In genomic region chr4:61309616-61310015, GRCh38 we compare ENCODE assay signal across 29 cellular contexts.
"Had no signal": no experiment of that assay in that cellular context is flagged by ENCODE, and none has a peak within 500 bp of the region (broad histone marks: within the 10 kb centered on the region; RNA-seq: fewer than 3 reads in every experiment).

No MANE protein-coding gene starts in this region.

- ATAC-seq: esophagus mucosa; foreskin keratinocyte; gastroesophageal sphincter; heart right ventricle; left colon; left ventricle myocardium superior; lower lobe of right lung; natural killer cell; psoas muscle; right cardiac atrium; stimulated activated effector memory CD8-positive, alpha-beta T cell treated with anti-CD3 and anti-CD28 coated beads, Interleukin-12 subunit alpha, Interleukin-12 subunit beta, amount 100 ng/mL, for 72 hours had no signal

- H3K27ac ChIP-seq: dorsolateral prefrontal cortex, epithelial cell of prostate, foreskin keratinocyte, gastroesophageal sphincter, heart right ventricle, lower lobe of right lung, ovary, psoas muscle, sigmoid colon, stomach, thyroid gland, vagina had no signal

- H3K4me3 ChIP-seq: dorsolateral prefrontal cortex, gastroesophageal sphincter, heart right ventricle, lower lobe of right lung, ovary, psoas muscle, sigmoid colon, stomach, thyroid gland, vagina had no signal

- H3K9me3 ChIP-seq: gastroesophageal sphincter, heart right ventricle, lower lobe of right lung, ovary, psoas muscle, sigmoid colon, stomach, thyroid gland, vagina had no signal

- H3K36me3 ChIP-seq: gastroesophageal sphincter, heart right ventricle, lower lobe of right lung, ovary, sigmoid colon, stomach, thyroid gland, vagina had no signal

- H3K27me3 ChIP-seq: dorsolateral prefrontal cortex, foreskin keratinocyte, gastroesophageal sphincter, heart right ventricle, ovary, sigmoid colon, stomach, thyroid gland, vagina had no signal

- H3K4me1 ChIP-seq: foreskin keratinocyte, gastroesophageal sphincter, heart right ventricle, lower lobe of right lung, psoas muscle, sigmoid colon, thyroid gland, vagina had no signal

- DNase-seq: dorsolateral prefrontal cortex; effector CD4-positive, alpha-beta T cell; endodermal cell; foreskin keratinocyte; heart right ventricle; hippocampal formation; islet precursor cell; kidney glomerular epithelial cell; left colon; left ventricle myocardium superior; lower lobe of right lung; natural killer cell; occipital lobe; ovary; posterior cingulate gyrus; psoas muscle; right cardiac atrium; sigmoid colon; stimulated activated CD4-positive, alpha-beta T cell treated with anti-CD3 and anti-CD28 coated beads, Interleukin-2, amount 100 ng/mL, for 24 hours; stimulated activated CD4-positive, alpha-beta T cell treated with anti-CD3 and anti-CD28 coated beads, Interleukin-4, amount 100 ng/mL, for 24 hours; stimulated activated naive CD4-positive, alpha-beta T cell treated with Interleukin-2 at 50 U/mL for 16 hours; stomach; thyroid gland; trophoblast cell had no signal
